In genomic region chr2:113685471-113685870, GRCh38 we compare ENCODE assay signal across 20 cellular contexts. TPM values are rescaled to one million over a fixed set of nuclear protein-coding genes. Genes with fewer than 3 reads are reported as not detected.
DNase-seq lines count a peak whose midpoint lies in the region; ATAC-seq, FAIRE-seq and TF ChIP-seq lines count a peak whose summit lies in the region.
"Had no signal": no experiment of that assay in that cellular context is flagged by ENCODE, and none has a peak within 500 bp of the region (broad histone marks: within the 10 kb centered on the region; RNA-seq: fewer than 3 reads in every experiment).

No MANE protein-coding gene starts in this region.

- FAIRE-seq in astrocyte (lab: Jason Lieb, UNC): no peak

- H3K9me3 Mint-ChIP-seq in astrocyte (ENCODE audit: unreplicated experiment): peaks cover 8% of the 10 kb centered on the region
- H3K9me3 Mint-ChIP-seq: T-cell had no signal

- intact Hi-C loops in IMR-90 (cut with micrococcal nuclease) (no loop called here), colonic mucosa (cut with DNase I) (no loop called here), body of pancreas (cut with DNase I) (no loop called here)

- H3K4me1 ChIP-seq in IMR-90 (ENCODE audit: control insufficient read depth, insufficient read depth, low read length): peaks cover 3% of the 10 kb centered on the region; the same call in 1 of the 2 replicates
- no peaks in the 10 kb centered on the region for H3K4me1 ChIP-seq in astrocyte (ENCODE audit: insufficient read depth, low read length)
- H3K4me1 ChIP-seq in colonic mucosa: no peaks in the 10 kb centered on the region
- H3K4me1 ChIP-seq in body of pancreas: no peaks in the 10 kb centered on the region

- no peaks in the 10 kb centered on the region for H3K79me2 ChIP-seq in astrocyte (ENCODE audit: insufficient read depth, low read length)

- H3K9me3 ChIP-seq in IMR-90 (ENCODE audit: control insufficient read depth, insufficient read depth, low read length) (no peaks in the 10 kb centered on the region), astrocyte (ENCODE audit: insufficient read depth, low read depth, low read length) (no peaks in the 10 kb centered on the region), colonic mucosa (no peaks in the 10 kb centered on the region), body of pancreas (no peaks in the 10 kb centered on the region)
- H3K9me3 ChIP-seq: SK-N-SH had no signal

- TF ChIP-seq RAD21 in IMR-90 (IDR thresholded peaks at IDR 0.05; ENCODE audit: low read length): no peak

- no peak overlapping the region for H3K4me3 Mint-ChIP-seq in astrocyte (ENCODE audit: unreplicated experiment)
- H3K4me3 Mint-ChIP-seq: B cell, GM23338, T-cell had no signal

- H3K4me1 Mint-ChIP-seq in astrocyte (ENCODE audit: low read depth, unreplicated experiment): peaks cover 5% of the 10 kb centered on the region
- H3K4me1 Mint-ChIP-seq: GM23338, T-cell had no signal

- BruUV-seq in IMR-90 (replicated peaks; lab: Mats Ljungman, UMichigan): no TSS peak

- no peak overlapping the region for H3K18ac ChIP-seq in IMR-90 (ENCODE audit: low read depth, low read length)

- H3K36me3 ChIP-seq in IMR-90 (ENCODE audit: control insufficient read depth, insufficient read depth, low read length) (no peaks in the 10 kb centered on the region), astrocyte (ENCODE audit: insufficient read depth, low read length) (no peaks in the 10 kb centered on the region), colonic mucosa (no peaks in the 10 kb centered on the region), body of pancreas (replicated peaks in 1 of 2; ENCODE audit: insufficient read depth in 1 of 2, low read depth in 2 of 2) (no peaks in the 10 kb centered on the region)

- dilution Hi-C loops in IMR-90 (cut with HindIII; ENCODE audit: low sequenced_read_pairs, unreplicated experiment): no loop called here

- 0 out of 2 replicates have a peak overlapping the region, but pooled peaks have one; percentile 79 for H3K23ac ChIP-seq in IMR-90 (ENCODE audit: low read depth, low read length)

- H3K4me3 ChIP-seq in IMR-90 (ENCODE audit: insufficient read depth, low read depth, low read length): no peak overlapping the region
- no peak overlapping the region for H3K4me3 ChIP-seq in astrocyte (ENCODE audit: insufficient read depth, low read depth, low read length)
- H3K4me3 ChIP-seq in colonic mucosa: no peak overlapping the region
- H3K4me3 ChIP-seq in body of pancreas: no peak overlapping the region
- H3K4me3 ChIP-seq: GM23338 had no signal

- no peak overlapping the region for H2AK9ac ChIP-seq in IMR-90 (replicated peaks; ENCODE audit: low read depth, low read length, poor library complexity)

- H3K79me1 ChIP-seq in IMR-90 (ENCODE audit: low read depth in 1 of 2, low read length in 2 of 2): no peaks in the 10 kb centered on the region

- no peaks in the 10 kb centered on the region for H3K27me3 ChIP-seq in IMR-90 (ENCODE audit: control insufficient read depth, insufficient read depth, low read length)
- no peaks in the 10 kb centered on the region for H3K27me3 ChIP-seq in astrocyte (ENCODE audit: insufficient read depth, low read length)
- no peaks in the 10 kb centered on the region for H3K27me3 ChIP-seq in colonic mucosa
- no peaks in the 10 kb centered on the region for H3K27me3 ChIP-seq in body of pancreas

- no peak overlapping the region for H2BK15ac ChIP-seq in IMR-90 (ENCODE audit: low read depth, low read length)

- no peak overlapping the region for H3K14ac ChIP-seq in IMR-90 (replicated peaks; ENCODE audit: low read depth, low read length)

- TF ChIP-seq CTCF in IMR-90 (conservative IDR thresholded peaks at IDR 0.05; ENCODE audit: low read depth, low read length) (no peak), astrocyte (IDR thresholded peaks at IDR 0.05; ENCODE audit: insufficient read depth, low read depth, low read length) (no peak), colonic mucosa (IDR thresholded peaks at IDR 0.05) (no peak), body of pancreas (IDR thresholded peaks at IDR 0.05) (no peak)

- no peaks in the 10 kb centered on the region for H3K9me1 ChIP-seq in IMR-90 (ENCODE audit: insufficient read depth, low read length)

- H4K20me1 ChIP-seq in IMR-90 (ENCODE audit: insufficient read depth, low read length) (no peaks in the 10 kb centered on the region), astrocyte (ENCODE audit: insufficient read depth, low read length) (no peaks in the 10 kb centered on the region)

- H2BK20ac ChIP-seq in IMR-90 (ENCODE audit: low read depth, low read length): no peak overlapping the region

- no peak overlapping the region for H3K56ac ChIP-seq in IMR-90 (ENCODE audit: extremely low read depth, insufficient read depth, low read length)

- peak overlapping the region; percentile 45 for H2BK5ac ChIP-seq in IMR-90 (ENCODE audit: low read depth, low read length, poor library complexity, severe bottlenecking)

- peaks cover 16% of the 10 kb centered on the region for H3K27me3 Mint-ChIP-seq in astrocyte (ENCODE audit: low read depth, unreplicated experiment)
- H3K27me3 Mint-ChIP-seq: B cell, T-cell had no signal

- no peak overlapping the region for H4K8ac ChIP-seq in IMR-90 (ENCODE audit: low read depth in 2 of 2, low read length in 2 of 2)

- H3K36me3 Mint-ChIP-seq in astrocyte (ENCODE audit: low read depth, unreplicated experiment): no peaks in the 10 kb centered on the region
- H3K36me3 Mint-ChIP-seq: T-cell had no signal

- no peak overlapping the region for H2BK120ac ChIP-seq in IMR-90 (ENCODE audit: low read depth, low read length)

- TF ChIP-seq POLR2A in IMR-90 (IDR thresholded peaks at IDR 0.05; ENCODE audit: low read depth, low read length) (no peak), body of pancreas (IDR thresholded peaks at IDR 0.05) (no peak)

- DNase-seq in ELR (ENCODE audit: low read depth): peak; percentile 63
- DNase-seq in IMR-90: peak; percentile 59
- DNase-seq in astrocyte (ENCODE audit: low read depth): peak; percentile 5
- peak; percentile 43 for DNase-seq in iris pigment epithelial cell (ENCODE audit: low read depth)
- no peak for DNase-seq in colonic mucosa
- no peak for DNase-seq in NCI-H187 (lab: John Stamatoyannopoulos, UW)
- DNase-seq in body of pancreas: no peak
- DNase-seq: DMS 273 treated with DMSO at 0.1 percent for 48 hours, DND-41, MM.1S, NCI-H1092, NCI-H510A, NCI-H748 treated with DMSO at 0.1 percent for 48 hours, SHP77, SK-N-SH, T-cell had no signal

- H2AK5ac ChIP-seq in IMR-90 (ENCODE audit: low read depth, low read length): peak overlapping the region; percentile 82; the same call in 1 of the 2 replicates

- CTCF ChIA-PET in IMR-90 (lab: Yijun Ruan, JAX): no interaction called here

- 80% methylated on average over 2 of the region's 8 CpGs; no CpG with 5 or more reads in 1 of the 2 experiments for WGBS in IMR-90 (ENCODE audit: extremely low coverage in 2 of 2, insufficient read length in 1 of 2), 2 experiments
- 83 to 90% methylated on average over 8 of the region's 8 CpGs for WGBS in body of pancreas, 2 donors

- H3K27ac ChIP-seq in IMR-90 (ENCODE audit: insufficient read depth, low read length) (no peak overlapping the region), astrocyte (ENCODE audit: low read depth, low read length) (no peak overlapping the region), colonic mucosa (no peak overlapping the region), body of pancreas (no peak overlapping the region)
- H3K27ac ChIP-seq: 22Rv1 had no signal

- H3K4me2 ChIP-seq in IMR-90 (ENCODE audit: low read depth, low read length) (no peak overlapping the region), astrocyte (ENCODE audit: low read length) (no peak overlapping the region)
- H3K4me2 ChIP-seq: GM23338, SK-N-SH had no signal

- H4K5ac ChIP-seq in IMR-90 (ENCODE audit: low read depth, low read length): no peak overlapping the region

- H3K9ac ChIP-seq in IMR-90 (ENCODE audit: low read depth, low read length) (no peak overlapping the region), astrocyte (ENCODE audit: low read length) (no peak overlapping the region), colonic mucosa (ENCODE audit: low read depth in 2 of 2, low read length in 2 of 2) (no peak overlapping the region)
- H3K9ac ChIP-seq: SK-N-SH had no signal

- POLR2A ChIA-PET in IMR-90 (lab: Charles Lee; ENCODE audit: unreplicated experiment): no interaction called here

- H2AFZ ChIP-seq in IMR-90 (replicated peaks; ENCODE audit: low read length, poor library complexity) (no peak overlapping the region), astrocyte (ENCODE audit: low read depth, low read length) (no peak overlapping the region)
- H2AFZ ChIP-seq: GM23338 had no signal

- ATAC-seq in IMR-90 (ENCODE audit: low read depth) (peak; percentile 31; the same call in 1 of the 2 replicates), GM18517 (IDR thresholded peaks at IDR 0.05; ENCODE audit: unreplicated experiment) (no peak), body of pancreas (no peak)
- ATAC-seq: GM23338, T-cell had no signal

- no peak overlapping the region for H3K27ac Mint-ChIP-seq in astrocyte (ENCODE audit: unreplicated experiment)
- H3K27ac Mint-ChIP-seq: B cell, GM23338, T-cell had no signal

- H4K91ac ChIP-seq in IMR-90 (ENCODE audit: insufficient read depth, low read depth, low read length): no peak overlapping the region

- in situ Hi-C loops in IMR-90 (cut with MboI; ENCODE audit: low sequenced_read_pairs): no loop called here

- no peak overlapping the region for H3K4ac ChIP-seq in IMR-90 (ENCODE audit: low read depth, low read length)

TF ChIP-seq in IMR-90, 13 proteins besides CTCF, POLR2A, EP300 and RAD21 (continues in another document):
- TF ChIP-seq MAZ (IDR thresholded peaks at IDR 0.05; ENCODE audit: borderline replicate concordance, low read depth, low read length): no peak
- no peak for TF ChIP-seq CHD1 (IDR thresholded peaks at IDR 0.05; ENCODE audit: low read depth, low read length)
- TF ChIP-seq BHLHE40 (IDR thresholded peaks at IDR 0.05; ENCODE audit: low read depth, low read length): peak; percentile 22; the same call in 1 of the 2 replicates
- TF ChIP-seq USF2 (IDR thresholded peaks at IDR 0.05; ENCODE audit: low read depth, low read length): no peak
- TF ChIP-seq NFE2L2 (IDR thresholded peaks at IDR 0.05; ENCODE audit: low read depth, low read length): no peak
- no peak for TF ChIP-seq MAFK (IDR thresholded peaks at IDR 0.05; ENCODE audit: low read depth, low read length)
- TF ChIP-seq FOS (IDR thresholded peaks at IDR 0.05; ENCODE audit: low read depth, low read length): no peak

RNA-seq across cellular contexts. Expression of gene RABL2A, which starts 58.4 kb away (rescaled TPM):
- total RNA-seq in IMR-90 (2012; rRNA removed) (2.8 and 3.9 TPM in 2 replicates), astrocyte (13.0 and 14.1 TPM in 2 replicates), colonic mucosa (10 to 100 TPM in 1 of 2 donors, 1 to 10 TPM in 1; 9.3 to 19.4 TPM), body of pancreas (10 to 100 TPM; 15.0 to 23.1 TPM)
- polyA plus RNA-seq in IMR-90 (2012; rRNA removed): 10.5 and 11.0 TPM in 2 replicates
- 10.4 and 12.1 TPM in 2 replicates for polyA plus RNA-seq in IMR-90 (2012; cell fraction: cytosol; rRNA removed)
- polyA plus RNA-seq in IMR-90 (2012; cell fraction: nucleus; rRNA removed; ENCODE audit: low replicate concordance): 32.2 and 76.4 TPM in 2 replicates

Comparison
In these comparisons a context has a peak if more than half of its experiments do, and no peak if none do; other contexts are left out.
1. DNase-seq: peak in ELR (single experiment), IMR-90 (single experiment), astrocyte (single experiment) and iris pigment epithelial cell (single experiment); none in colonic mucosa (single experiment), NCI-H187 (0 of 2) and body of pancreas (0 of 4).